Comparison of ENCODE assay signal across 19 cellular contexts in genomic region chr4:110953191-110953590, GRCh38.
"Had no signal": no experiment of that assay in that cellular context is flagged by ENCODE, and none has a peak within 500 bp of the region (broad histone marks: within the 10 kb centered on the region; RNA-seq: fewer than 3 reads in every experiment).

No MANE protein-coding gene starts in this region.

- ATAC-seq: activated naive CD4-positive, alpha-beta T cell treated with anti-CD3 and anti-CD28 coated beads, Interleukin-2, amount 50 U/mL, for 72 hours; body of pancreas; naive thymus-derived CD8-positive, alpha-beta T cell; pancreas; right lobe of liver; stimulated activated effector memory CD8-positive, alpha-beta T cell treated with anti-CD3 and anti-CD28 coated beads, Interleukin-12 subunit alpha, Interleukin-12 subunit beta, amount 100 ng/mL, for 72 hours had no signal

- H3K27me3 Mint-ChIP-seq: naive thymus-derived CD8-positive, alpha-beta T cell had no signal

- H3K36me3 Mint-ChIP-seq: activated naive CD4-positive, alpha-beta T cell treated with anti-CD3 and anti-CD28 coated beads, Interleukin-2, amount 50 U/mL, for 72 hours; naive thymus-derived CD8-positive, alpha-beta T cell; stimulated activated effector memory CD8-positive, alpha-beta T cell treated with anti-CD3 and anti-CD28 coated beads, Interleukin-12 subunit alpha, Interleukin-12 subunit beta, amount 100 ng/mL, for 72 hours had no signal

- H3K4me3 ChIP-seq: body of pancreas, esophagus squamous epithelium, left ventricle myocardium inferior, pancreas, right lobe of liver, stomach had no signal

- H3K27ac Mint-ChIP-seq: activated naive CD4-positive, alpha-beta T cell treated with anti-CD3 and anti-CD28 coated beads, Interleukin-2, amount 50 U/mL, for 72 hours; activated T-helper 1 cell treated with anti-CD3 and anti-CD28 coated beads, Interleukin-12 subunit alpha, Interleukin-12 subunit beta, Interleukin-2, Interleukin-4 antibody, amounts not matched to agents 30 ng/mL and 10 ng/mL and 1 ng/mL, durations not matched to agents 14 hours and 24 hours and 36 hours; naive thymus-derived CD8-positive, alpha-beta T cell; stimulated activated effector memory CD8-positive, alpha-beta T cell treated with anti-CD3 and anti-CD28 coated beads, Interleukin-12 subunit alpha, Interleukin-12 subunit beta, amount 100 ng/mL, for 72 hours had no signal

- H3K4me1 Mint-ChIP-seq: naive thymus-derived CD8-positive, alpha-beta T cell; stimulated activated effector memory CD8-positive, alpha-beta T cell treated with anti-CD3 and anti-CD28 coated beads, Interleukin-12 subunit alpha, Interleukin-12 subunit beta, amount 100 ng/mL, for 72 hours had no signal

- H3K9me3 Mint-ChIP-seq: activated naive CD4-positive, alpha-beta T cell treated with anti-CD3 and anti-CD28 coated beads, Interleukin-2, amount 50 U/mL, for 72 hours; activated T-helper 1 cell treated with anti-CD3 and anti-CD28 coated beads, Interleukin-12 subunit alpha, Interleukin-12 subunit beta, Interleukin-2, Interleukin-4 antibody, amounts not matched to agents 30 ng/mL and 10 ng/mL and 1 ng/mL, durations not matched to agents 14 hours and 24 hours and 36 hours had no signal

- H3K4me3 Mint-ChIP-seq: activated T-helper 1 cell treated with anti-CD3 and anti-CD28 coated beads, Interleukin-12 subunit alpha, Interleukin-12 subunit beta, Interleukin-2, Interleukin-4 antibody, amounts not matched to agents 30 ng/mL and 10 ng/mL and 1 ng/mL, durations not matched to agents 14 hours and 24 hours and 36 hours; naive thymus-derived CD8-positive, alpha-beta T cell; stimulated activated effector memory CD8-positive, alpha-beta T cell treated with anti-CD3 and anti-CD28 coated beads, Interleukin-12 subunit alpha, Interleukin-12 subunit beta, amount 100 ng/mL, for 72 hours had no signal

- H3K9me3 ChIP-seq: body of pancreas, esophagus squamous epithelium, left ventricle myocardium inferior, neutrophil, pancreas, right lobe of liver, stomach had no signal

- H3K27ac ChIP-seq: body of pancreas, esophagus squamous epithelium, left ventricle myocardium inferior, neutrophil, pancreas, right lobe of liver, stomach had no signal

- H3K36me3 ChIP-seq: esophagus squamous epithelium, left ventricle myocardium inferior, neutrophil, pancreas, right lobe of liver, stomach had no signal

- H3K4me1 ChIP-seq: body of pancreas, esophagus squamous epithelium, left ventricle myocardium inferior, pancreas, right lobe of liver, stomach had no signal

- H3K27me3 ChIP-seq: body of pancreas, esophagus squamous epithelium, neutrophil, pancreas, right lobe of liver, stomach had no signal

- DNase-seq: activated CD4-positive, alpha-beta T cell treated with anti-CD3 and anti-CD28 coated beads, Interleukin-2, amount 50 U/mL, for 4 hours; activated gamma-delta T cell treated with Interleukin-2 at 50 U/mL for 16 hours; activated T-cell treated with anti-CD3 and anti-CD28 coated beads for 4 hours; amniotic stem cell; body of pancreas; dermis blood vessel endothelial cell; effector memory CD4-positive, alpha-beta T cell; esophagus squamous epithelium; foreskin fibroblast; left ventricle myocardium inferior; naive thymus-derived CD8-positive, alpha-beta T cell; pancreas; right lobe of liver; stimulated activated CD4-positive, alpha-beta T cell treated with anti-CD3 and anti-CD28 coated beads, Interleukin-4, amount 100 ng/mL, for 24 hours; stomach had no signal
